ENCODE assay signal across 8 cellular contexts in genomic region chr20:58237318-58238182, GRCh38. TPM values are rescaled to one million over a fixed set of nuclear protein-coding genes. Genes with fewer than 3 reads are reported as not detected.
DNase-seq lines count a peak whose midpoint lies in the region; FAIRE-seq and TF ChIP-seq lines count a peak whose summit lies in the region.

No MANE protein-coding gene starts in this region.

- H3K4me3 Mint-ChIP-seq in CD14-positive monocyte (peak overlapping the region; percentile 92 to 93), nephron progenitor cell (peak overlapping the region; percentile 82)

- H2AFZ ChIP-seq in mammary epithelial cell (ENCODE audit: low read depth, low read length): peak overlapping the region; percentile 89

- peak overlapping the region; percentile 48 for H3K27ac ChIP-seq in mammary epithelial cell (ENCODE audit: insufficient read depth, low read depth, low read length)

- H3K4me3 ChIP-seq in MG63 (peak overlapping the region; percentile 57), mammary epithelial cell (replicated peaks in 1 of 3; ENCODE audit: insufficient read depth in 1 of 3, low read depth in 2 of 3, low read length in 3 of 3) (peak overlapping the region in 1 of 3 experiments; percentile 52)

- no peaks in the 10 kb centered on the region for H3K27me3 ChIP-seq in MG63
- no peaks in the 10 kb centered on the region for H3K27me3 ChIP-seq in mammary epithelial cell (ENCODE audit: insufficient read depth, low read length)

- H3K4me1 ChIP-seq in mammary epithelial cell (ENCODE audit: insufficient read depth, low read length): peaks cover 8% of the 10 kb centered on the region

- H3K4me1 Mint-ChIP-seq in CD14-positive monocyte: peaks cover 7% of the 10 kb centered on the region
- peaks cover 18% of the 10 kb centered on the region for H3K4me1 Mint-ChIP-seq in nephron progenitor cell

- no peaks in the 10 kb centered on the region for H4K20me1 ChIP-seq in mammary epithelial cell (ENCODE audit: insufficient read depth, low read length)

- in situ Hi-C loops in mammary epithelial cell (cut with MboI; ENCODE audit: low sequenced_read_pairs in 2 of 2): loop anchor here (25.0 kb wide), 2 partner anchors 600 to 625 kb away; partner anchors contain the start of genes GNAS (in 1 of the 2) and GNAS-AS1 (in 1 of the 2)

- H3K9ac ChIP-seq in mammary epithelial cell (ENCODE audit: insufficient read depth, low read length): no peak overlapping the region

- peak; percentile 70 for TF ChIP-seq CTCF in CD14-positive monocyte (IDR thresholded peaks at IDR 0.05)
- no peak for TF ChIP-seq CTCF in mammary epithelial cell (conservative IDR thresholded peaks at IDR 0.05 in 1 of 2, IDR thresholded peaks at IDR 0.05 in 1 of 2; ENCODE audit: extremely low read depth in 1 of 2, insufficient read depth in 1 of 2, low read depth in 1 of 2, low read length in 2 of 2)
- TF ChIP-seq CTCF in nephron progenitor cell (IDR thresholded peaks at IDR 0.05): peak; percentile 43

- H3K27me3 Mint-ChIP-seq in CD14-positive monocyte (ENCODE audit: low read depth in 3 of 3) (peaks cover 0 to 10% (median 8%) of the 10 kb centered on the region in 3 donors), nephron progenitor cell (ENCODE audit: low read depth, poor library complexity) (peaks cover 25% of the 10 kb centered on the region)

- peaks cover 3% of the 10 kb centered on the region; the same call in 1 of the 2 replicates for H3K36me3 ChIP-seq in MG63
- H3K36me3 ChIP-seq in mammary epithelial cell (ENCODE audit: insufficient read depth, low read length): peaks cover 1% of the 10 kb centered on the region

- CTCF ChIA-PET in mammary epithelial cell (lab: Charles Lee; ENCODE audit: low non-redundant PET): no interaction called here

- FAIRE-seq in GM12891 (lab: Jason Lieb, UNC): no peak

- H3K9me3 ChIP-seq in MG63: no peaks in the 10 kb centered on the region
- H3K9me3 ChIP-seq in mammary epithelial cell (replicated peaks; ENCODE audit: insufficient read depth, low read length): no peaks in the 10 kb centered on the region

- dilution Hi-C loops in mammary epithelial cell (cut with HindIII; ENCODE audit: low sequenced_read_pairs): loop anchor here (5.0 kb wide), 2 partner anchors 65 to 410 kb away; no protein-coding TSS in a partner anchor

- 66% methylated on average over 7 of the region's 7 CpGs for WGBS in mammary epithelial cell (ENCODE audit: low coverage, missing lambda C conversion rate)

- no peak for TF ChIP-seq POLR2A in GM12891 (IDR thresholded peaks at IDR 0.05; ENCODE audit: low read depth, low read length)

- H3K79me2 ChIP-seq in mammary epithelial cell (ENCODE audit: insufficient read depth, low read length): no peaks in the 10 kb centered on the region

- H3K36me3 Mint-ChIP-seq in CD14-positive monocyte: peaks cover 53 to 59% of the 10 kb centered on the region in 2 donors
- peaks cover 24% of the 10 kb centered on the region for H3K36me3 Mint-ChIP-seq in nephron progenitor cell (ENCODE audit: low read depth)

- H3K9me3 Mint-ChIP-seq in CD14-positive monocyte: no peaks in the 10 kb centered on the region
- H3K9me3 Mint-ChIP-seq in nephron progenitor cell: no peaks in the 10 kb centered on the region

- intact Hi-C loops in CD14-positive monocyte (cut with micrococcal nuclease): loop anchor here (5.0 to 10.0 kb wide), 4 partner anchors 207 to 455 kb away; partner anchors contain the start of gene NPEPL1 (in 1 of the 2)
- intact Hi-C loops in mammary epithelial cell (cut with micrococcal nuclease): loop anchor here (1.0 to 5.0 kb wide), 4 partner anchors 70 to 1220 kb away; partner anchors contain the start of gene RAB22A

- H3K27ac Mint-ChIP-seq in CD14-positive monocyte (no peak overlapping the region), nephron progenitor cell (no peak overlapping the region)

- peak overlapping the region; percentile 86 for H3K4me2 ChIP-seq in mammary epithelial cell (ENCODE audit: insufficient read depth, low read depth, low read length)

- no TSS peak for BruUV-seq in mammary epithelial cell (replicated peaks; lab: Mats Ljungman, UMichigan)

- DNase-seq in CD14-positive monocyte (ENCODE audit: low spot score) (no peak), MG63 (no peak), mammary epithelial cell (no peak), nephron progenitor cell (no peak), GF-D8 (lab: John Stamatoyannopoulos, UW) (no peak), NCI-H2171 treated with DMSO at 0.1 percent for 48 hours (lab: John Stamatoyannopoulos, UW) (no peak), NCI-H1417 treated with DMSO at 0.1 percent for 48 hours (lab: John Stamatoyannopoulos, UW) (no peak), GM12891 (ENCODE audit: insufficient read length, low spot score) (no peak)

TF ChIP-seq in GM12891, 5 proteins besides CTCF, POLR2A, EP300 and RAD21:
- TF ChIP-seq SPI1 (IDR thresholded peaks at IDR 0.05; ENCODE audit: low read depth, low read length) (no peak), TAF1 (IDR thresholded peaks at IDR 0.05; ENCODE audit: low read depth, low read length) (no peak), POU2F2 (IDR thresholded peaks at IDR 0.05; ENCODE audit: low read depth, low read length) (no peak), PAX5 (IDR thresholded peaks at IDR 0.05; ENCODE audit: insufficient read depth, low read length, severe bottlenecking) (no peak), POLR2AphosphoS5 (IDR thresholded peaks at IDR 0.05; ENCODE audit: low read depth, low read length) (no peak)

RNA-seq across cellular contexts. Expression of gene ANKRD60, which starts 9.1 kb away (rescaled TPM):
- not detected for polyA plus RNA-seq in CD14-positive monocyte
- not detected in 2 replicates for total RNA-seq in MG63 (2014; rRNA removed; shearing (Covaris generic); ENCODE audit: low replicate concordance)
- not detected for total RNA-seq in mammary epithelial cell
- not detected for polyA plus RNA-seq in mammary epithelial cell
- polyA minus RNA-seq in mammary epithelial cell: not detected
- polyA plus RNA-seq in GM12891 (2012; ENCODE audit: low read depth, missing spikeins): not detected

Comparison
In these comparisons a context has a peak if more than half of its experiments do, and no peak if none do; other contexts are left out.
1. CTCF ChIP-seq: peak in CD14-positive monocyte (single experiment) and nephron progenitor cell (single experiment); none in mammary epithelial cell (0 of 2).